Comparison of ENCODE assay signal across 2 cellular contexts in the genomic region with DNA sequence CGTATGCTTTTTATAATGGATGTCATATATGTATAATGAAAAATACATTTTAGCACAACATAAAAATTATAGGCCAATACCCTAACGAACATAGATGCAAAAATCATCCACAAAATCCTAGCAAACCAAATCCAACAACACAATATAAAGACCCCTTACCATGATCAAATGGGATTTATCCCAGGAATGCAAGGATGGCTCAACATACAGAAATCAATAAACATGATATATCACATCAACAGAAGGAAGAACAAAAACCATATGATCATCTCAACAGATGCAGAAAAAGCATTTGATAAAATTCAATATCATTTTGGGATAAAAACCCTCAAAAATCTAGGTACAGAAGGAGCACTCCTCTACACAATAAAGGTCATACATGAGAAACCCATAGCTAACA.
TF ChIP-seq lines count a peak whose summit lies in the region.

No MANE protein-coding gene starts in this region.

TF ChIP-seq in HEK293, 187 proteins besides CTCF, POLR2A, EP300 and RAD21 (continued from another document):
- TF ChIP-seq ZNF529 (tag by site-specific recombination; IDR thresholded peaks at IDR 0.05; ENCODE audit: insufficient replicate concordance) (no peak), ZNF670 (tag by site-specific recombination; IDR thresholded peaks at IDR 0.05; ENCODE audit: low read depth) (no peak), OVOL3 (tag by site-specific recombination; IDR thresholded peaks at IDR 0.05) (no peak)
- TF ChIP-seq, protein P1, sequence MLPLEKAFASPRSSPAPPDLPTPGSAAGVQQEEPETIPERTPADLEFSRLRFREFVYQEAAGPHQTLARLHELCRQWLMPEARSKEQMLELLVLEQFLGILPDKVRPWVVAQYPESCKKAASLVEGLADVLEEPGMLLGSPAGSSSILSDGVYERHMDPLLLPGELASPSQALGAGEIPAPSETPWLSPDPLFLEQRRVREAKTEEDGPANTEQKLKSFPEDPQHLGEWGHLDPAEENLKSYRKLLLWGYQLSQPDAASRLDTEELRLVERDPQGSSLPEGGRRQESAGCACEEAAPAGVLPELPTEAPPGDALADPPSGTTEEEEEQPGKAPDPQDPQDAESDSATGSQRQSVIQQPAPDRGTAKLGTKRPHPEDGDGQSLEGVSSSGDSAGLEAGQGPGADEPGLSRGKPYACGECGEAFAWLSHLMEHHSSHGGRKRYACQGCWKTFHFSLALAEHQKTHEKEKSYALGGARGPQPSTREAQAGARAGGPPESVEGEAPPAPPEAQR (tag by site-specific recombination; IDR thresholded peaks at IDR 0.05), result no peak
- TF ChIP-seq, protein P2, sequence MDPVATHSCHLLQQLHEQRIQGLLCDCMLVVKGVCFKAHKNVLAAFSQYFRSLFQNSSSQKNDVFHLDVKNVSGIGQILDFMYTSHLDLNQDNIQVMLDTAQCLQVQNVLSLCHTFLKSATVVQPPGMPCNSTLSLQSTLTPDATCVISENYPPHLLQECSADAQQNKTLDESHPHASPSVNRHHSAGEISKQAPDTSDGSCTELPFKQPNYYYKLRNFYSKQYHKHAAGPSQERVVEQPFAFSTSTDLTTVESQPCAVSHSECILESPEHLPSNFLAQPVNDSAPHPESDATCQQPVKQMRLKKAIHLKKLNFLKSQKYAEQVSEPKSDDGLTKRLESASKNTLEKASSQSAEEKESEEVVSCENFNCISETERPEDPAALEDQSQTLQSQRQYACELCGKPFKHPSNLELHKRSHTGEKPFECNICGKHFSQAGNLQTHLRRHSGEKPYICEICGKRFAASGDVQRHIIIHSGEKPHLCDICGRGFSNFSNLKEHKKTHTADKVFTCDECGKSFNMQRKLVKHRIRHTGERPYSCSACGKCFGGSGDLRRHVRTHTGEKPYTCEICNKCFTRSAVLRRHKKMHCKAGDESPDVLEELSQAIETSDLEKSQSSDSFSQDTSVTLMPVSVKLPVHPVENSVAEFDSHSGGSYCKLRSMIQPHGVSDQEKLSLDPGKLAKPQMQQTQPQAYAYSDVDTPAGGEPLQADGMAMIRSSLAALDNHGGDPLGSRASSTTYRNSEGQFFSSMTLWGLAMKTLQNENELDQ (tag by site-specific recombination; IDR thresholded peaks at IDR 0.05; ENCODE audit: low read depth), result no peak

TF ChIP-seq in K562, 482 proteins besides CTCF, POLR2A, EP300 and RAD21 (continued from another document):
- TF ChIP-seq MIER1 (IDR thresholded peaks at IDR 0.05; ENCODE audit: low read depth) (no peak), ZNF324 (CRISPR knock-in tag; IDR thresholded peaks at IDR 0.05) (peak; percentile 91)
